ENCODE assay signal across 16 cellular contexts in genomic region chr3:176861137-176861536, GRCh38.
A peak's percentile ranks its signal among the peaks of the same experiment; 100 is the strongest.
DNase-seq lines count a peak whose midpoint lies in the region; ATAC-seq and TF ChIP-seq lines count a peak whose summit lies in the region.
"Had no signal": no experiment of that assay in that cellular context is flagged by ENCODE, and none has a peak within 500 bp of the region (broad histone marks: within the 10 kb centered on the region; RNA-seq: fewer than 3 reads in every experiment).

No MANE protein-coding gene starts in this region.

- no peak overlapping the region for H2AFZ ChIP-seq in mammary epithelial cell (ENCODE audit: low read depth, low read length)

- H3K79me2 ChIP-seq in mammary epithelial cell (ENCODE audit: insufficient read depth, low read length): no peaks in the 10 kb centered on the region

- intact Hi-C loops in MCF 10A (cut with micrococcal nuclease): no loop called here
- intact Hi-C loops in breast epithelium (cut with DNase I; ENCODE audit: low total_unique reads): no loop called here
- intact Hi-C loops in mammary epithelial cell (cut with micrococcal nuclease): no loop called here

- POLR2A ChIA-PET in MCF 10A (lab: Yijun Ruan, JAX): no interaction called here

- H3K36me3 ChIP-seq in breast epithelium (no peaks in the 10 kb centered on the region), mammary epithelial cell (ENCODE audit: insufficient read depth, low read length) (no peaks in the 10 kb centered on the region)

- H3K4me3 ChIP-seq in breast epithelium (no peak overlapping the region), mammary epithelial cell (replicated peaks in 1 of 3; ENCODE audit: insufficient read depth in 1 of 3, low read depth in 2 of 3, low read length in 3 of 3) (no peak overlapping the region)
- H3K4me3 ChIP-seq: A549 had no signal

- TF ChIP-seq POLR2A in breast epithelium (IDR thresholded peaks at IDR 0.05): no peak

- H3K4me2 ChIP-seq in mammary epithelial cell (ENCODE audit: insufficient read depth, low read depth, low read length): no peak overlapping the region
- H3K4me2 ChIP-seq: A549 had no signal

- H4K20me1 ChIP-seq in mammary epithelial cell (ENCODE audit: insufficient read depth, low read length): no peaks in the 10 kb centered on the region

- no peaks in the 10 kb centered on the region for H3K4me1 ChIP-seq in breast epithelium
- no peaks in the 10 kb centered on the region for H3K4me1 ChIP-seq in mammary epithelial cell (ENCODE audit: insufficient read depth, low read length)
- H3K4me1 ChIP-seq in foreskin keratinocyte: no peaks in the 10 kb centered on the region
- H3K4me1 ChIP-seq: A549, Caco-2 had no signal

- in situ Hi-C loops in mammary epithelial cell (cut with MboI; ENCODE audit: low sequenced_read_pairs in 2 of 2): no loop called here

- H3K27me3 Mint-ChIP-seq in MCF 10A (ENCODE audit: insufficient read depth, unreplicated experiment): no peaks in the 10 kb centered on the region

- BruUV-seq in MCF 10A (replicated peaks; lab: Mats Ljungman, UMichigan): no TSS peak
- no TSS peak for BruUV-seq in mammary epithelial cell (replicated peaks; lab: Mats Ljungman, UMichigan)

- H3K27ac ChIP-seq in breast epithelium: no peak overlapping the region
- no peak overlapping the region for H3K27ac ChIP-seq in mammary epithelial cell (ENCODE audit: insufficient read depth, low read depth, low read length)
- H3K27ac ChIP-seq in foreskin keratinocyte: no peak overlapping the region
- H3K27ac ChIP-seq: 22Rv1, A549, C4-2B had no signal

- H3K27ac Mint-ChIP-seq in MCF 10A (ENCODE audit: low read depth, unreplicated experiment): no peak overlapping the region
- H3K27ac Mint-ChIP-seq: CD4-positive, alpha-beta T cell; H9 had no signal

- H3K36me3 Mint-ChIP-seq in MCF 10A (ENCODE audit: insufficient read depth, unreplicated experiment): no peaks in the 10 kb centered on the region

- H3K9me3 ChIP-seq in breast epithelium (no peaks in the 10 kb centered on the region), mammary epithelial cell (replicated peaks; ENCODE audit: insufficient read depth, low read length) (no peaks in the 10 kb centered on the region)
- H3K9me3 ChIP-seq: A549, Caco-2 had no signal

- H3K4me3 Mint-ChIP-seq in MCF 10A (ENCODE audit: unreplicated experiment): no peak overlapping the region
- H3K4me3 Mint-ChIP-seq: CD4-positive, alpha-beta T cell; H9 had no signal

- 84% methylated on average over 4 of the region's 4 CpGs for WGBS in mammary epithelial cell (ENCODE audit: low coverage, missing lambda C conversion rate)

- no peaks in the 10 kb centered on the region for H3K4me1 Mint-ChIP-seq in MCF 10A (ENCODE audit: insufficient read depth, unreplicated experiment)
- H3K4me1 Mint-ChIP-seq: H9 had no signal

- H3K27me3 ChIP-seq in breast epithelium (no peaks in the 10 kb centered on the region), mammary epithelial cell (ENCODE audit: insufficient read depth, low read length) (no peaks in the 10 kb centered on the region), foreskin keratinocyte (no peaks in the 10 kb centered on the region)

- DNase-seq in MCF 10A (ENCODE audit: unreplicated experiment) (peak; percentile 16), breast epithelium (ENCODE audit: low spot score in 2 of 2) (no peak), mammary epithelial cell (peak; percentile 54), foreskin keratinocyte (peak in 1 of 2 donors; percentile 4), middle frontal gyrus (ENCODE audit: extremely low spot score, low spot score) (no peak)
- DNase-seq: AML-193; Caco-2; CD4-positive, alpha-beta T cell; GDM1; H9 had no signal

- ATAC-seq in foreskin keratinocyte: peak; percentile 60
- ATAC-seq in GM18873 (IDR thresholded peaks at IDR 0.05; ENCODE audit: low FRiP score, unreplicated experiment): no peak
- ATAC-seq in HG03108 (IDR thresholded peaks at IDR 0.05; ENCODE audit: unreplicated experiment): no peak
- ATAC-seq: A549, HepG2 had no signal

- dilution Hi-C loops in mammary epithelial cell (cut with HindIII; ENCODE audit: low sequenced_read_pairs): no loop called here

- CTCF ChIA-PET in MCF 10A (lab: Yijun Ruan, JAX): interaction anchor here (1.2 kb wide), 1 partner anchor 78 kb away, joined by 4 read pairs; no protein-coding TSS in a partner anchor
- CTCF ChIA-PET in mammary epithelial cell (lab: Charles Lee; ENCODE audit: low non-redundant PET): no interaction called here

- TF ChIP-seq CTCF in MCF 10A (IDR thresholded peaks at IDR 0.05; ENCODE audit: unreplicated experiment) (no peak), breast epithelium (IDR thresholded peaks at IDR 0.05) (no peak), mammary epithelial cell (conservative IDR thresholded peaks at IDR 0.05 in 1 of 2, IDR thresholded peaks at IDR 0.05 in 1 of 2; ENCODE audit: extremely low read depth in 1 of 2, insufficient read depth in 1 of 2, low read depth in 1 of 2, low read length in 2 of 2) (no peak), foreskin keratinocyte (conservative IDR thresholded peaks at IDR 0.05) (no peak)

- no peak overlapping the region for H3K9ac ChIP-seq in mammary epithelial cell (ENCODE audit: insufficient read depth, low read length)

- no peaks in the 10 kb centered on the region for H3K9me3 Mint-ChIP-seq in MCF 10A (ENCODE audit: unreplicated experiment)
- H3K9me3 Mint-ChIP-seq: CD4-positive, alpha-beta T cell had no signal

Comparison
In these comparisons a context has a peak if more than half of its experiments do, and no peak if none do; other contexts are left out.
1. DNase-seq: peak in MCF 10A (single experiment) and mammary epithelial cell (single experiment); none in breast epithelium (0 of 2) and middle frontal gyrus (single experiment).